8 cellular contexts compared by ENCODE assay signal in genomic region chr4:159105761-159106243, GRCh38. TPM values are rescaled to one million over a fixed set of nuclear protein-coding genes. Genes with fewer than 3 reads are reported as not detected.
DNase-seq lines count a peak whose midpoint lies in the region; ATAC-seq, FAIRE-seq and TF ChIP-seq lines count a peak whose summit lies in the region.

No MANE protein-coding gene starts in this region.

- H3K27me3 ChIP-seq in HUES64 (ENCODE audit: insufficient read depth, low read length) (peaks cover 17% of the 10 kb centered on the region), astrocyte (ENCODE audit: insufficient read depth, low read length) (no peaks in the 10 kb centered on the region), HepG2 (ENCODE audit: control insufficient read depth in 1 of 2, insufficient read depth in 2 of 2, low read length in 2 of 2) (no peaks in the 10 kb centered on the region; a peak in 1 of 5 replicates), thyroid gland (no peaks in the 10 kb centered on the region)

- TSS peak; percentile 42 for BruUV-seq in HepG2 (replicated peaks; lab: Mats Ljungman, UMichigan)

- H3K4me1 ChIP-seq in HUES64 (ENCODE audit: insufficient read depth, low read length) (peaks cover 40% of the 10 kb centered on the region), astrocyte (ENCODE audit: insufficient read depth, low read length) (peaks cover 25% of the 10 kb centered on the region), HepG2 (ENCODE audit: insufficient read depth, low read length) (peaks cover 54% of the 10 kb centered on the region), thyroid gland (peaks cover 20 to 38% of the 10 kb centered on the region in 2 donors)

- in situ Hi-C loops in HepG2 (cut with HindIII; ENCODE audit: extremely low pct_ligation_motif_present, low pct_unique_long_range_greater_than_20kb): loop anchor here (10.0 kb wide), 1 partner anchor 69 kb away; no protein-coding TSS in a partner anchor

- H3K9me3 Mint-ChIP-seq in astrocyte (ENCODE audit: unreplicated experiment): no peaks in the 10 kb centered on the region

- TF ChIP-seq RAD21 in HepG2 (CRISPR knock-in tag; IDR thresholded peaks at IDR 0.05): no peak

- peak; percentile 59 for FAIRE-seq in astrocyte (lab: Jason Lieb, UNC)
- FAIRE-seq in HepG2 (lab: Jason Lieb, UNC): no peak

- peak overlapping the region; percentile 4 for H3K27ac Mint-ChIP-seq in astrocyte (ENCODE audit: unreplicated experiment)

- TF ChIP-seq CTCF in astrocyte (IDR thresholded peaks at IDR 0.05; ENCODE audit: insufficient read depth, low read depth, low read length) (no peak), HepG2 (CRISPR knock-in tag; IDR thresholded peaks at IDR 0.05) (no peak), thyroid gland (IDR thresholded peaks at IDR 0.05) (no peak)

- TF ChIP-seq EP300 in HepG2 (IDR thresholded peaks at IDR 0.05; ENCODE audit: low read depth in 2 of 2, low read length in 2 of 2): no peak
- TF ChIP-seq EP300 in HepG2 (CRISPR knock-in tag; IDR thresholded peaks at IDR 0.05; ENCODE audit: borderline replicate concordance): no peak

- H3K9ac ChIP-seq in HUES64 (ENCODE audit: low read depth, low read length) (no peak overlapping the region), astrocyte (ENCODE audit: low read length) (peak overlapping the region; percentile 98), HepG2 (ENCODE audit: insufficient read depth, low read depth, low read length) (peak overlapping the region; percentile 73; the same call in 1 of the 2 replicates)

- peak overlapping the region; percentile 98 for H3K4me3 Mint-ChIP-seq in astrocyte (ENCODE audit: unreplicated experiment)

- H3K36me3 ChIP-seq in HUES64 (ENCODE audit: insufficient read depth, low read length) (no peaks in the 10 kb centered on the region), astrocyte (ENCODE audit: insufficient read depth, low read length) (no peaks in the 10 kb centered on the region), HepG2 (replicated peaks in 1 of 2; ENCODE audit: control insufficient read depth in 1 of 2, insufficient read depth in 2 of 2, low read length in 2 of 2) (no peaks in the 10 kb centered on the region), thyroid gland (no peaks in the 10 kb centered on the region)

- peaks cover 53% of the 10 kb centered on the region for H4K20me1 ChIP-seq in astrocyte (ENCODE audit: insufficient read depth, low read length)
- H4K20me1 ChIP-seq in HepG2 (ENCODE audit: insufficient read depth, low read length): peaks cover 10% of the 10 kb centered on the region; the same call in 1 of the 2 replicates

- H3K27me3 Mint-ChIP-seq in astrocyte (ENCODE audit: low read depth, unreplicated experiment): no peaks in the 10 kb centered on the region

- TF ChIP-seq POLR2A in HepG2 (IDR thresholded peaks at IDR 0.05; ENCODE audit: insufficient read depth in 1 of 2, low read depth in 2 of 2, low read length in 2 of 2) (no peak), thyroid gland (IDR thresholded peaks at IDR 0.05) (no peak)

- peaks cover 17% of the 10 kb centered on the region for H3K4me1 Mint-ChIP-seq in astrocyte (ENCODE audit: low read depth, unreplicated experiment)

- H3K9me3 ChIP-seq in HUES64 (ENCODE audit: insufficient read depth, low read depth, low read length) (no peaks in the 10 kb centered on the region), astrocyte (ENCODE audit: insufficient read depth, low read depth, low read length) (no peaks in the 10 kb centered on the region), HepG2 (ENCODE audit: low read length) (no peaks in the 10 kb centered on the region), thyroid gland (no peaks in the 10 kb centered on the region)

- H2AFZ ChIP-seq in astrocyte (ENCODE audit: low read depth, low read length) (no peak overlapping the region), HepG2 (ENCODE audit: low read length) (no peak overlapping the region)

- POLR2A ChIA-PET in HepG2 (lab: Yijun Ruan, JAX): no interaction called here

- CTCF ChIA-PET in HepG2 (lab: Yijun Ruan, JAX; ENCODE audit: low intra/inter-chr PET ratio, low total read pairs): no interaction called here

- DNase-seq in EH (ENCODE audit: low read depth) (peak; percentile 72), astrocyte (ENCODE audit: low read depth) (peak; percentile 93), HepG2 (ENCODE audit: low spot score) (peak; percentile 59), thyroid gland (peak; percentile 3 to 9), HT-29 (ENCODE audit: low spot score) (no peak)

- 63% methylated on average over 4 of the region's 4 CpGs for WGBS in HUES64
- 10% methylated on average over 4 of the region's 4 CpGs for WGBS in HepG2 (ENCODE audit: low lambda C conversion rate)
- WGBS in thyroid gland, 2 donors: 55% methylated on average over 4 of the region's 4 CpGs

- no peak overlapping the region for H3K27ac ChIP-seq in HUES64 (ENCODE audit: low read depth, low read length)
- H3K27ac ChIP-seq in astrocyte (ENCODE audit: low read depth, low read length): peak overlapping the region; percentile 82
- peak overlapping the region; percentile 67 for H3K27ac ChIP-seq in HepG2 (ENCODE audit: extremely low read length, insufficient read depth, low read length)
- peak overlapping the region in 2 of 3 donors; percentile 76 to 96 for H3K27ac ChIP-seq in thyroid gland

- no peak for ATAC-seq in HepG2
- no peak for ATAC-seq in GM19463 (IDR thresholded peaks at IDR 0.05; ENCODE audit: unreplicated experiment)
- no peak for ATAC-seq in HG02852 (IDR thresholded peaks at IDR 0.05; ENCODE audit: unreplicated experiment)

- intact Hi-C loops in HepG2 (cut with micrococcal nuclease; ENCODE audit: unreplicated experiment): loop anchor here (10.0 kb wide), 2 partner anchors 201 to 381 kb away; partner anchors contain the start of gene PPID
- intact Hi-C loops in thyroid gland (cut with DNase I): loop anchor here (10.0 kb wide), 2 partner anchors 61 to 69 kb away; no protein-coding TSS in a partner anchor

- H3K79me2 ChIP-seq in astrocyte (ENCODE audit: insufficient read depth, low read length) (peaks cover 72% of the 10 kb centered on the region), HepG2 (ENCODE audit: insufficient read depth, low read length) (peaks cover 66% of the 10 kb centered on the region)

- H3K36me3 Mint-ChIP-seq in astrocyte (ENCODE audit: low read depth, unreplicated experiment): no peaks in the 10 kb centered on the region

- H3K4me2 ChIP-seq in astrocyte (ENCODE audit: low read length): peak overlapping the region; percentile 94
- H3K4me2 ChIP-seq in HepG2 (ENCODE audit: low read depth, low read length): peak overlapping the region; percentile 83

- H3K4me3 ChIP-seq in HUES64 (ENCODE audit: low read length): peak overlapping the region; percentile 88
- peak overlapping the region; percentile 84 for H3K4me3 ChIP-seq in astrocyte (ENCODE audit: insufficient read depth, low read depth, low read length)
- H3K4me3 ChIP-seq in HepG2 (replicated peaks in 1 of 3; ENCODE audit: insufficient read depth in 1 of 3, low read depth in 2 of 3, low read length in 3 of 3): peak overlapping the region; percentile 93 to 99 (median 96)
- H3K4me3 ChIP-seq in thyroid gland (replicated peaks in 1 of 3): peak overlapping the region in 1 of 3 donors; percentile 79

TF ChIP-seq in HepG2, 621 proteins besides CTCF, POLR2A, EP300 and RAD21 (continues in another document):
- TF ChIP-seq ZFP36L2 (CRISPR knock-in tag; IDR thresholded peaks at IDR 0.05): no peak
- peak; percentile 42; the same call in 1 of the 2 replicates for TF ChIP-seq SOX5 (CRISPR knock-in tag; IDR thresholded peaks at IDR 0.05; ENCODE audit: borderline replicate concordance)
- TF ChIP-seq CCAR2 (optimal IDR thresholded peaks at IDR 0.05; ENCODE audit: low read depth, low read length): no peak
- TF ChIP-seq SAP130 (CRISPR knock-in tag; IDR thresholded peaks at IDR 0.05; ENCODE audit: low read depth): peak; percentile 51
- TF ChIP-seq CREM (IDR thresholded peaks at IDR 0.05): 0 out of 2 replicates have a peak, but pooled peaks have one; percentile 13
- TF ChIP-seq CREM (CRISPR knock-in tag; IDR thresholded peaks at IDR 0.05): no peak
- no peak for TF ChIP-seq MEIS2 (CRISPR knock-in tag; IDR thresholded peaks at IDR 0.05)
- 0 out of 2 replicates have a peak, but pooled peaks have one; percentile 15 for TF ChIP-seq ZNF331 (CRISPR knock-in tag; IDR thresholded peaks at IDR 0.05)
- 0 out of 2 replicates have a peak, but pooled peaks have one; percentile 26 for TF ChIP-seq ZFX (CRISPR knock-in tag; IDR thresholded peaks at IDR 0.05; ENCODE audit: low read depth)
- no peak for TF ChIP-seq SOX13 (IDR thresholded peaks at IDR 0.05)
- peak in 1 of 2 experiments; percentile 35; a peak in 1 of 4 replicates for TF ChIP-seq SOX13 (CRISPR knock-in tag; conservative IDR thresholded peaks at IDR 0.05 in 1 of 2, IDR thresholded peaks at IDR 0.05 in 1 of 2)

RNA-seq across cellular contexts. Expression of gene RAPGEF2, which starts 2.9 kb away (rescaled TPM):
- 26.8 TPM for polyA plus RNA-seq in HUES64 (2013, experiment 1 of 2)
- polyA plus RNA-seq in HUES64 (2013, experiment 2 of 2): 23.9 TPM
- total RNA-seq in astrocyte: 50.9 and 59.0 TPM in 2 replicates
- total RNA-seq in HepG2 (2016; rRNA removed; fragmentation: Illumina TruSeq; extraction: Trizol): 23.0 and 24.3 TPM in 2 replicates
- 4.9 and 6.3 TPM in 2 replicates for total RNA-seq in HepG2 (2016; cell fraction: cytosol; rRNA removed; fragmentation: Illumina TruSeq; extraction: Trizol; ENCODE audit: low read depth)
- total RNA-seq in HepG2 (2016; cell fraction: insoluble cytoplasmic fraction; rRNA removed; fragmentation: Illumina TruSeq; extraction: Trizol): 22.0 and 23.7 TPM in 2 replicates
- 5.0 and 6.3 TPM in 2 replicates for total RNA-seq in HepG2 (2016; cell fraction: membrane; rRNA removed; fragmentation: Illumina TruSeq; extraction: Trizol)
- total RNA-seq in HepG2 (2016; cell fraction: nucleus; rRNA removed; fragmentation: Illumina TruSeq; extraction: Trizol): 35.9 and 37.8 TPM in 2 replicates
- polyA plus RNA-seq in HepG2 (2011; rRNA removed): 17.2 and 19.2 TPM in 2 replicates
- 13.6 and 17.3 TPM in 2 replicates for polyA plus RNA-seq in HepG2 (2011; cell fraction: cytosol; rRNA removed)
- polyA plus RNA-seq in HepG2 (2011; cell fraction: nucleus; rRNA removed): 22.9 and 26.6 TPM in 2 replicates
- polyA plus RNA-seq in HepG2 (2012): 12.4 and 13.7 TPM in 2 replicates
- 0.24 and 0.32 TPM in 2 replicates for polyA plus RNA-seq in HepG2 (2016; cell fraction: cytosol; fragmentation: Illumina TruSeq; extraction: Trizol; ENCODE audit: low read depth)
- 12.6 and 13.0 TPM in 2 replicates for polyA plus RNA-seq in HepG2 (2016; cell fraction: insoluble cytoplasmic fraction; fragmentation: Illumina TruSeq; extraction: Trizol; ENCODE audit: low read depth)
- 0.80 and 1.2 TPM in 2 replicates for polyA plus RNA-seq in HepG2 (2016; cell fraction: membrane; fragmentation: Illumina TruSeq; extraction: Trizol; ENCODE audit: low read depth)
- polyA plus RNA-seq in HepG2 (2016; cell fraction: nucleus; fragmentation: Illumina TruSeq; extraction: Trizol; ENCODE audit: insufficient read depth, low read depth): 21.9 and 25.9 TPM in 2 replicates
- 24.7 and 32.1 TPM in 2 replicates for polyA minus RNA-seq in HepG2 (2011; rRNA and poly(A)+ RNA removed; ENCODE audit: low replicate concordance)
- 18.1 and 20.7 TPM in 2 replicates for polyA minus RNA-seq in HepG2 (2011; cell fraction: cytosol; rRNA and poly(A)+ RNA removed)
- 83.3 and 91.0 TPM in 2 replicates for polyA minus RNA-seq in HepG2 (2011; cell fraction: nucleus; rRNA and poly(A)+ RNA removed)
- total RNA-seq in thyroid gland: 100 to 1,000 TPM in 1 of 4 donors, 10 to 100 TPM in 3; 60.2 to 109 (median 79.7) TPM
- 10.8 and 13.0 TPM in 2 replicates for total RNA-seq in HT-29 (2014; rRNA removed; shearing (Covaris generic))
